In genomic region chr22:28810839-28811491, GRCh38 we compare ENCODE assay signal across 11 cellular contexts. TPM values are rescaled to one million over a fixed set of nuclear protein-coding genes. Genes with fewer than 3 reads are reported as not detected.
DNase-seq lines count a peak whose midpoint lies in the region; ATAC-seq, FAIRE-seq and TF ChIP-seq lines count a peak whose summit lies in the region.
"Had no signal": no experiment of that assay in that cellular context is flagged by ENCODE, and none has a peak within 500 bp of the region (broad histone marks: within the 10 kb centered on the region; RNA-seq: fewer than 3 reads in every experiment).

No MANE protein-coding gene starts in this region.

- WGBS in heart right ventricle, 2 donors = 73 to 79% methylated on average over 12 of the region's 12 CpGs
- WGBS in urinary bladder = 82% methylated on average over 12 of the region's 12 CpGs

- H3K36me3 Mint-ChIP-seq in activated T-cell treated with anti-CD3 and anti-CD28 coated beads, Interleukin-2, amount 50 U/mL, for 72 hours (ENCODE audit: insufficient read depth in 2 of 2) = peaks cover 0 to 8% of the 10 kb centered on the region in 2 donors

- no peaks in the 10 kb centered on the region for H3K9me3 Mint-ChIP-seq in activated T-cell treated with anti-CD3 and anti-CD28 coated beads, Interleukin-2, amount 50 U/mL, for 72 hours

- H3K9ac ChIP-seq in kidney (ENCODE audit: low read length in 2 of 2) = no peak overlapping the region

- H3K4me3 ChIP-seq in heart right ventricle (peak overlapping the region in 1 of 10 donors; percentile 22), right atrium auricular region (no peak overlapping the region), kidney (ENCODE audit: low read length in 2 of 2) (no peak overlapping the region), urinary bladder (ENCODE audit: low read depth, low read length) (no peak overlapping the region)
- H3K4me3 ChIP-seq: SJSA1 had no signal

- peaks cover 75% of the 10 kb centered on the region for H3K4me1 Mint-ChIP-seq in activated T-cell treated with anti-CD3 and anti-CD28 coated beads, Interleukin-2, amount 50 U/mL, for 72 hours (ENCODE audit: low read depth)

- H3K4me3 Mint-ChIP-seq in activated T-cell treated with anti-CD3 and anti-CD28 coated beads, Interleukin-2, amount 50 U/mL, for 72 hours = peak overlapping the region; percentile 80 to 91

- H3K27me3 ChIP-seq in heart right ventricle (no peaks in the 10 kb centered on the region), right atrium auricular region (no peaks in the 10 kb centered on the region)
- H3K27me3 ChIP-seq: SJSA1 had no signal

- H3K9me3 ChIP-seq in heart right ventricle (no peaks in the 10 kb centered on the region), right atrium auricular region (no peaks in the 10 kb centered on the region), kidney (ENCODE audit: control insufficient read depth in 1 of 2, low read length in 2 of 2) (no peaks in the 10 kb centered on the region)
- H3K9me3 ChIP-seq: SJSA1 had no signal

- TF ChIP-seq CTCF in heart right ventricle (IDR thresholded peaks at IDR 0.05) (no peak), right atrium auricular region (IDR thresholded peaks at IDR 0.05) (no peak), kidney (IDR thresholded peaks at IDR 0.05; ENCODE audit: borderline replicate concordance, extremely low read depth, insufficient read depth) (no peak)

- DNase-seq in heart right ventricle (peak in 1 of 2 donors; percentile 23), right atrium auricular region (ENCODE audit: low spot score) (no peak), kidney (peak; percentile 23), NCI-H187 (lab: John Stamatoyannopoulos, UW) (no peak)
- DNase-seq in activated T-cell treated with anti-CD3 and anti-CD28 coated beads, Interleukin-2, amount 50 U/mL, for 72 hours = no peak

- no peaks in the 10 kb centered on the region for H3K27me3 Mint-ChIP-seq in activated T-cell treated with anti-CD3 and anti-CD28 coated beads, Interleukin-2, amount 50 U/mL, for 72 hours (ENCODE audit: low read depth)

- intact Hi-C loops in heart right ventricle (cut with DNase I) = no loop called here
- intact Hi-C loops in kidney (cut with DNase I) = no loop called here

- FAIRE-seq in kidney (lab: Jason Lieb, UNC) = no peak
- FAIRE-seq: bronchial epithelial cell had no signal

- ATAC-seq in heart right ventricle = peak in 3 of 8 donors; percentile 31 to 54 (median 38)
- ATAC-seq in activated T-cell treated with anti-CD3 and anti-CD28 coated beads, Interleukin-2, amount 50 U/mL, for 72 hours (replicated peaks in 1 of 2) = peak; percentile 16 to 42
- ATAC-seq in HG02973 (IDR thresholded peaks at IDR 0.05; ENCODE audit: unreplicated experiment) = no peak
- ATAC-seq in GM21619 (IDR thresholded peaks at IDR 0.05; ENCODE audit: unreplicated experiment) = no peak

- peak overlapping the region; percentile 81 for H3K27ac Mint-ChIP-seq in activated T-cell treated with anti-CD3 and anti-CD28 coated beads, Interleukin-2, amount 50 U/mL, for 72 hours

- H3K4me1 ChIP-seq in heart right ventricle (peaks cover 0 to 82% (median 21%) of the 10 kb centered on the region in 9 donors), right atrium auricular region (peaks cover 0 to 13% of the 10 kb centered on the region in 2 donors), kidney (ENCODE audit: control insufficient read depth in 1 of 2, insufficient read depth in 1 of 2, low read depth in 1 of 2, low read length in 2 of 2) (peaks cover 18 to 21% of the 10 kb centered on the region in 2 donors), urinary bladder (ENCODE audit: insufficient read depth) (no peaks in the 10 kb centered on the region)
- H3K4me1 ChIP-seq: SJSA1 had no signal

- peak overlapping the region in 6 of 10 donors; percentile 26 to 88 (median 41) for H3K27ac ChIP-seq in heart right ventricle
- no peak overlapping the region for H3K27ac ChIP-seq in right atrium auricular region
- H3K27ac ChIP-seq in kidney (ENCODE audit: low read depth in 2 of 2, low read length in 2 of 2) = peak overlapping the region in 1 of 2 donors; percentile 43
- peak overlapping the region; percentile 38 for H3K27ac ChIP-seq in urinary bladder (ENCODE audit: low read depth)
- H3K27ac ChIP-seq: C4-2B, SJSA1 had no signal

- peaks cover 0 to 39% (median 0%) of the 10 kb centered on the region in 9 donors for H3K36me3 ChIP-seq in heart right ventricle
- no peaks in the 10 kb centered on the region for H3K36me3 ChIP-seq in right atrium auricular region
- no peaks in the 10 kb centered on the region for H3K36me3 ChIP-seq in kidney (ENCODE audit: control insufficient read depth in 1 of 2, insufficient read depth in 2 of 2, low read length in 2 of 2)
- H3K36me3 ChIP-seq in urinary bladder (ENCODE audit: insufficient read depth) = peaks cover 2% of the 10 kb centered on the region
- H3K36me3 ChIP-seq: SJSA1 had no signal

RNA-seq across cellular contexts. Expression of gene XBP1, which starts 10.6 kb away (rescaled TPM):
- total RNA-seq in heart right ventricle (100 to 1,000 TPM in 2 of 10 donors, 10 to 100 TPM in 8; 56.5 to 140 (median 67.9) TPM), right atrium auricular region (100 to 1,000 TPM; 104 to 160 TPM), kidney (220 TPM), urinary bladder (168 TPM)
- polyA plus RNA-seq in heart right ventricle (100 to 1,000 TPM in 1 of 2 donors, 10 to 100 TPM in 1; 22.5 to 138 TPM), kidney (ENCODE audit: insufficient read depth, low read depth, low replicate concordance) (114 TPM), urinary bladder (68.1 TPM)
- 100 to 1,000 TPM; 205 to 209 TPM for total RNA-seq in activated T-cell treated with anti-CD3 and anti-CD28 coated beads, Interleukin-2, amount 50 U/mL, for 72 hours

RNA-seq across cellular contexts. Expression of gene CCDC117, which starts 38.5 kb away (rescaled TPM):
- total RNA-seq in heart right ventricle (10 to 100 TPM in 7 of 10 donors, 1 to 10 TPM in 3; 7.7 to 15.0 (median 11.5) TPM), right atrium auricular region (10 to 100 TPM; 13.6 to 17.3 TPM), kidney (16.8 TPM), urinary bladder (33.0 TPM)
- polyA plus RNA-seq in heart right ventricle (1 to 10 TPM; 5.9 to 9.4 TPM), kidney (ENCODE audit: insufficient read depth, low read depth, low replicate concordance) (8.7 TPM), urinary bladder (13.5 TPM)
- 10 to 100 TPM; 24.0 to 26.9 TPM for total RNA-seq in activated T-cell treated with anti-CD3 and anti-CD28 coated beads, Interleukin-2, amount 50 U/mL, for 72 hours

Comparison
In these comparisons a context has a peak if more than half of its experiments do, and no peak if none do; other contexts are left out.
1. H3K27ac ChIP-seq: peak in heart right ventricle (6 of 10) and urinary bladder (single experiment); none in right atrium auricular region (0 of 2).
2. ATAC-seq: peak in activated T-cell treated with anti-CD3 and anti-CD28 coated beads, Interleukin-2, amount 50 U/mL, for 72 hours (2 of 2); none in HG02973 (single experiment) and GM21619 (single experiment).